ENCODE assay signal across 16 cellular contexts in the genomic region with DNA sequence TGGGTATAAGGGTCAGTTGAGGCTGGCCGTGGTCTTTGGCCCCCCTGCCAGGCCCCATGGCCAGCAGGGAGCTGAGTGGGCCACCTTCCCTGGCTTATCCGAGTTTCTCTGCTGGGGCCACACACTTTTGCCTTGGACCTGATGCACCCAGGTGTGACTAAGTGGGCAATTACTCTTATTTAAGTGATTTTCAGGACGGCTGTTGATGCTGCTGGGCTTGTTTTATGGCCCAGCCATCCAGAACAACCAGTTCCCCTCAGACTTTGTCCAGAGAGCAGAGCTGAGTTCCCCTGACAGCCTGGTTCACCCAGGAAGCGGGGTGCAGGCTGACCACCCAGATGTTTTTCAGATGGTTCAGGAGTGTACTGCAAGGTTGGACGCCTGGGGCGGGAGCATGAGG.
"Had no signal": no experiment of that assay in that cellular context is flagged by ENCODE, and none has a peak within 500 bp of the region (broad histone marks: within the 10 kb centered on the region; RNA-seq: fewer than 3 reads in every experiment).

No MANE protein-coding gene starts in this region.

- H3K4me1 ChIP-seq: adrenal gland, colonic mucosa, foreskin keratinocyte had no signal

- FAIRE-seq: endothelial cell of umbilical vein had no signal

- H3K36me3 ChIP-seq: adrenal gland, colonic mucosa had no signal

- H3K4me3 ChIP-seq: adrenal gland, colonic mucosa, lung, psoas muscle had no signal

- DNase-seq: activated B cell treated with CpG ODN at 0.5 μM for 24 hours; activated CD4-positive, alpha-beta T cell treated with anti-CD3 and anti-CD28 coated beads, Interleukin-2, amount 10 ng/mL, durations not matched to agents 24 days and 14 days; activated naive CD4-positive, alpha-beta T cell treated with anti-CD3 and anti-CD28 coated beads, Interleukin-2, amount 10 ng/mL, durations not matched to agents 7 days and 5 days; adrenal gland; caudate nucleus; colonic mucosa; effector CD4-positive, alpha-beta T cell; head of caudate nucleus; left cardiac atrium; naive thymus-derived CD8-positive, alpha-beta T cell; psoas muscle; stimulated activated CD4-positive, alpha-beta T cell treated with anti-CD3 and anti-CD28 coated beads, Interleukin-4, amount 100 ng/mL, for 1 hour; stimulated activated CD8-positive, alpha-beta memory T cell treated with anti-CD3 and anti-CD28 coated beads, Interleukin-4, amount 100 ng/mL, for 48 hours had no signal

- ATAC-seq: naive thymus-derived CD8-positive, alpha-beta T cell had no signal

- H3K27ac ChIP-seq: colonic mucosa, foreskin keratinocyte, psoas muscle had no signal

- H3K9me3 ChIP-seq: adrenal gland, colonic mucosa, psoas muscle had no signal

- H3K27me3 ChIP-seq: adrenal gland, colonic mucosa, foreskin keratinocyte had no signal
